ENCODE assay signal across 8 cellular contexts in the genomic region with DNA sequence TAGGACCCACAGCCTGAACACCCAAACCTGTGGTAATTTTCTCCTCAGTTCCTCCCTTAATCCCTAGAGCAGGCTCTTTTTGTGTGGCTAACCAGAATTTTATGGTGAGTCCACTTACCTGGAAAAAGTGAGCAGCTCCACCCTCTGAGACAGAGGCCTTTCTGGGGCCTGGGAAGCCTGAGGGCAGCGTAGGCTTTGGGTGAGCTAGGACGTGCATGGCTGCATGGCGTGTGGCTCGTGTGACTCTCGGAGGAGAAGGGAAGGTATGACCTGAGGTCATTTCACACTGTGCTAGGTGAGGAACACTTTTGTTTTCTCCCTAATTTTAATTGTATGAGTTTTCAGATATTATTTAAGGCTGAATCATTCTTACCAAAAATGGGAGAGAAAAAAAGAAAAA.
"Had no signal": no experiment of that assay in that cellular context is flagged by ENCODE, and none has a peak within 500 bp of the region (broad histone marks: within the 10 kb centered on the region; RNA-seq: fewer than 3 reads in every experiment).

No MANE protein-coding gene starts in this region.

- H3K4me3 ChIP-seq: K562 had no signal

- H3K4me3 Mint-ChIP-seq: H9 had no signal

- DNase-seq: GOT3, H9, HCEC 1CT, IMR-90, KG1 had no signal

- FAIRE-seq: H54, HTR-8/SVneo, K562 had no signal

- H3K27ac Mint-ChIP-seq: H9 had no signal
